Comparison of ENCODE assay signal across 1 cellular context in the genomic region with DNA sequence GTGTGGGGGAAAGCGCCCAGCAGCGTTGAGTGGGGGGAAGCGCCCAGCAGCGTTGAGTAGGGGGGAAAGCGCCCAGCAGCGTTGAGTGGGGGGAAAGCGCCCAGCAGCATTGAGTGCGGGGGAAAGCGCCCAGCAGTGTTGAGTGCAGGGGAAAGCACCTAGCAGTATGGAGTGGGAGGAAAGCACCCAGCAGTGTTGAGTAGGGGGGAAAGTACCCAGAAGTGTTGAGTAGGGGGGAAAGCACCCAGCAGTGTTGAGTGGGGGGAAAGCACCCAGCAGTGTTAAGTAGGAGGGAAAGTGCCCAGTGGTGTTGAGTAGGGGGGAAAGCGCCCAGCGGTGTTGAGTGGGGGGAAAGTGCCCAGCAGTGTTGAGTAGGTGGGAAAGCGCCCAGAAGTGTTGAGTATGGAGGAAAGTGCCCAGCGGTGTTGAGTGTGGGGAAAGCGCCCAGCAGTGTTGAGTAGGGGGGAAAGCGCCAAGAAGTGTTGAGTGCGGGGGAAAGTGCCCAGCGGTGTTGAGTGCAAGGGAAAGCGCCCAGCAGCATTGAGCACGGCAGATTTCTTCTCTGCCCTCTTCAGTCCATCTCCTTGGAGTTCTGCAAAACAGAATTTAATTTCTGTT.
TF ChIP-seq lines count a peak whose summit lies in the region.

No MANE protein-coding gene starts in this region.

TF ChIP-seq in GM23338, 12 proteins besides CTCF, POLR2A, EP300 and RAD21 (continued from another document):
- TF ChIP-seq, protein P1, sequence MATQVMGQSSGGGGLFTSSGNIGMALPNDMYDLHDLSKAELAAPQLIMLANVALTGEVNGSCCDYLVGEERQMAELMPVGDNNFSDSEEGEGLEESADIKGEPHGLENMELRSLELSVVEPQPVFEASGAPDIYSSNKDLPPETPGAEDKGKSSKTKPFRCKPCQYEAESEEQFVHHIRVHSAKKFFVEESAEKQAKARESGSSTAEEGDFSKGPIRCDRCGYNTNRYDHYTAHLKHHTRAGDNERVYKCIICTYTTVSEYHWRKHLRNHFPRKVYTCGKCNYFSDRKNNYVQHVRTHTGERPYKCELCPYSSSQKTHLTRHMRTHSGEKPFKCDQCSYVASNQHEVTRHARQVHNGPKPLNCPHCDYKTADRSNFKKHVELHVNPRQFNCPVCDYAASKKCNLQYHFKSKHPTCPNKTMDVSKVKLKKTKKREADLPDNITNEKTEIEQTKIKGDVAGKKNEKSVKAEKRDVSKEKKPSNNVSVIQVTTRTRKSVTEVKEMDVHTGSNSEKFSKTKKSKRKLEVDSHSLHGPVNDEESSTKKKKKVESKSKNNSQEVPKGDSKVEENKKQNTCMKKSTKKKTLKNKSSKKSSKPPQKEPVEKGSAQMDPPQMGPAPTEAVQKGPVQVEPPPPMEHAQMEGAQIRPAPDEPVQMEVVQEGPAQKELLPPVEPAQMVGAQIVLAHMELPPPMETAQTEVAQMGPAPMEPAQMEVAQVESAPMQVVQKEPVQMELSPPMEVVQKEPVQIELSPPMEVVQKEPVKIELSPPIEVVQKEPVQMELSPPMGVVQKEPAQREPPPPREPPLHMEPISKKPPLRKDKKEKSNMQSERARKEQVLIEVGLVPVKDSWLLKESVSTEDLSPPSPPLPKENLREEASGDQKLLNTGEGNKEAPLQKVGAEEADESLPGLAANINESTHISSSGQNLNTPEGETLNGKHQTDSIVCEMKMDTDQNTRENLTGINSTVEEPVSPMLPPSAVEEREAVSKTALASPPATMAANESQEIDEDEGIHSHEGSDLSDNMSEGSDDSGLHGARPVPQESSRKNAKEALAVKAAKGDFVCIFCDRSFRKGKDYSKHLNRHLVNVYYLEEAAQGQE (IDR thresholded peaks at IDR 0.05; ENCODE audit: unreplicated experiment): no peak
